16 cellular contexts compared by ENCODE assay signal in the genomic region with DNA sequence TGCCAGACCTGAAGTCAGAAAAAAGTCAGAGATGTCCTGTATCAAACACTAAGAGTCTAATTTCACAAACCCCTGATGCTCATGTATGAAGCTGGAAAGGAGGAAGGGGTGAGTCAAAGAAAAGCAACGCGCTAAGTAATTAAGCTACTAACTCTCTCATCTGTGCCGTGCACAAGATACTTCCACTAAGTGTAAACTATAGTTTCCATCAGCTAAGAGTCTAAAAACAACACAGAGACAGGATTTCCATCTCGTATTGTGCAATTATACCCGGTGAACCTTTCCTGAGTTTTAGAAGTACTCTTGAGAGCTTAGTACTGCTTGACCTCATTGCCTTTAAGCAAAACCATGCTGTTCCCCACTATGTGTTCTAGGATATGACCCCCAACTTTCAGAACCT. TPM values are rescaled to one million over a fixed set of nuclear protein-coding genes. Genes with fewer than 3 reads are reported as not detected.
A peak's percentile ranks its signal among the peaks of the same experiment; 100 is the strongest.
DNase-seq lines count a peak whose midpoint lies in the region; ATAC-seq and TF ChIP-seq lines count a peak whose summit lies in the region.
"Had no signal": no experiment of that assay in that cellular context is flagged by ENCODE, and none has a peak within 500 bp of the region (broad histone marks: within the 10 kb centered on the region; RNA-seq: fewer than 3 reads in every experiment).

No MANE protein-coding gene starts in this region.

- TF ChIP-seq CTCF in RWPE2 (IDR thresholded peaks at IDR 0.05; ENCODE audit: poor library complexity, severe bottlenecking) (no peak), choroid plexus epithelial cell (conservative IDR thresholded peaks at IDR 0.05; ENCODE audit: low read depth, low read length) (no peak), osteoblast (IDR thresholded peaks at IDR 0.05; ENCODE audit: extremely low read depth, low read depth, low read length) (no peak)

- H3K27me3 ChIP-seq in RWPE2 (ENCODE audit: insufficient read depth, poor library complexity, severe bottlenecking) (no peaks in the 10 kb centered on the region), osteoblast (ENCODE audit: insufficient read depth, low read length) (no peaks in the 10 kb centered on the region)
- H3K27me3 ChIP-seq: neutrophil, suprapubic skin had no signal

- H3K4me3 Mint-ChIP-seq in activated CD4-positive, alpha-beta T cell treated with anti-CD3 and anti-CD28 coated beads for 36 hours: no peak overlapping the region
- H3K4me3 Mint-ChIP-seq: activated naive CD8-positive, alpha-beta T cell had no signal

- H3K4me2 ChIP-seq in osteoblast (ENCODE audit: insufficient read depth, low read length): peak overlapping the region; percentile 37

- H3K27me3 Mint-ChIP-seq in activated CD4-positive, alpha-beta T cell treated with anti-CD3 and anti-CD28 coated beads for 36 hours: no peaks in the 10 kb centered on the region
- H3K27me3 Mint-ChIP-seq: activated naive CD8-positive, alpha-beta T cell had no signal

- H3K4me1 Mint-ChIP-seq in activated CD4-positive, alpha-beta T cell treated with anti-CD3 and anti-CD28 coated beads for 36 hours: peaks cover 52% of the 10 kb centered on the region

- POLR2A ChIA-PET in activated CD4-positive, alpha-beta T cell treated with anti-CD3 and anti-CD28 coated beads for 36 hours (lab: Charles Lee): interaction anchor here (1.5 to 1.9 kb wide), 2 partner anchors 12 to 115 kb away, joined by 4 to 6 read pairs; a partner anchor contains a TSS

- no peak overlapping the region for H2AFZ ChIP-seq in osteoblast (ENCODE audit: low read length)

- peak; percentile 55 for ATAC-seq in activated CD4-positive, alpha-beta T cell treated with anti-CD3 and anti-CD28 coated beads for 36 hours
- ATAC-seq in RWPE2 (ENCODE audit: low read depth) (no peak), GM21360 (IDR thresholded peaks at IDR 0.05; ENCODE audit: unreplicated experiment) (no peak), GM18909 (IDR thresholded peaks at IDR 0.05; ENCODE audit: poor library complexity, unreplicated experiment) (no peak)

- H4K20me1 ChIP-seq in osteoblast (ENCODE audit: insufficient read depth, low read length): peaks cover 3% of the 10 kb centered on the region

- intact Hi-C loops in activated CD4-positive, alpha-beta T cell treated with anti-CD3 and anti-CD28 coated beads for 36 hours (cut with DNase I, micrococcal nuclease): loop anchor here (1.0 to 5.0 kb wide), 4 partner anchors 12 to 182 kb away; a partner anchor contains a TSS

- no peaks in the 10 kb centered on the region for H3K9me3 Mint-ChIP-seq in activated CD4-positive, alpha-beta T cell treated with anti-CD3 and anti-CD28 coated beads for 36 hours (ENCODE audit: low read depth)

- peaks cover 5% of the 10 kb centered on the region for H3K79me2 ChIP-seq in osteoblast (ENCODE audit: insufficient read depth, low read length)

- peaks cover 78% of the 10 kb centered on the region for H3K36me3 Mint-ChIP-seq in activated CD4-positive, alpha-beta T cell treated with anti-CD3 and anti-CD28 coated beads for 36 hours (ENCODE audit: low read depth)

- H3K27ac ChIP-seq in RWPE2 (ENCODE audit: poor library complexity, severe bottlenecking) (peak overlapping the region; percentile 71), osteoblast (ENCODE audit: low read depth, low read length) (peak overlapping the region; percentile 81)
- H3K27ac ChIP-seq: neutrophil, suprapubic skin had no signal

- CTCF ChIA-PET in activated CD4-positive, alpha-beta T cell treated with anti-CD3 and anti-CD28 coated beads for 36 hours (lab: Charles Lee): interaction anchor here (1.0 to 1.4 kb wide), 4 partner anchors 10 to 106 kb away, joined by 3 to 6 read pairs (median 3); a partner anchor contains a TSS

- H3K4me3 ChIP-seq in RWPE2 (ENCODE audit: severe bottlenecking) (no peak overlapping the region), choroid plexus epithelial cell (ENCODE audit: low read depth, low read length) (no peak overlapping the region), osteoblast (ENCODE audit: insufficient read depth, low read length) (no peak overlapping the region)
- H3K4me3 ChIP-seq: suprapubic skin had no signal

- peak overlapping the region; percentile 90 for H3K27ac Mint-ChIP-seq in activated CD4-positive, alpha-beta T cell treated with anti-CD3 and anti-CD28 coated beads for 36 hours
- H3K27ac Mint-ChIP-seq: activated naive CD8-positive, alpha-beta T cell had no signal

- H3K9me3 ChIP-seq in RWPE2 (ENCODE audit: severe bottlenecking) (no peaks in the 10 kb centered on the region), osteoblast (ENCODE audit: low read depth, low read length) (no peaks in the 10 kb centered on the region)
- H3K9me3 ChIP-seq: neutrophil, suprapubic skin had no signal

- H3K4me1 ChIP-seq in RWPE2 (ENCODE audit: insufficient read depth, poor library complexity, severe bottlenecking) (peaks cover 22% of the 10 kb centered on the region), osteoblast (ENCODE audit: insufficient read depth, low read length) (peaks cover 30% of the 10 kb centered on the region)
- H3K4me1 ChIP-seq: suprapubic skin had no signal

- no peak for DNase-seq in activated CD4-positive, alpha-beta T cell treated with anti-CD3 and anti-CD28 coated beads for 36 hours
- no peak for DNase-seq in activated CD4-positive, alpha-beta T cell treated with anti-CD3 and anti-CD28 coated beads, Interleukin-2, amount 50 U/mL, for 1 hour
- no peak for DNase-seq in RWPE2 (ENCODE audit: low spot score)
- DNase-seq in choroid plexus epithelial cell (ENCODE audit: low read depth): peak; percentile 51
- DNase-seq in osteoblast (ENCODE audit: insufficient read length, low spot score, missing footprints): no peak
- DNase-seq in NOMO-1 treated with DMSO at 0.1 percent for 48 hours (lab: John Stamatoyannopoulos, UW; ENCODE audit: unreplicated experiment): no peak
- DNase-seq: 8988T; central memory CD4-positive, alpha-beta T cell; head of caudate nucleus; NCI-H1048 had no signal

- H3K36me3 ChIP-seq in RWPE2 (ENCODE audit: low read depth) (peaks cover 89% of the 10 kb centered on the region), osteoblast (ENCODE audit: insufficient read depth, low read length) (peaks cover 75% of the 10 kb centered on the region)

RNA-seq across cellular contexts. Expression of a gene that starts 19.0 kb away (rescaled TPM):
- under 1 TPM in 1 of 2 experiments, not detected in 1; 0.16 TPM for total RNA-seq in activated CD4-positive, alpha-beta T cell treated with anti-CD3 and anti-CD28 coated beads for 36 hours
- total RNA-seq in osteoblast: 6.5 and 7.2 TPM in 2 replicates

RNA-seq across cellular contexts. Expression of a gene that starts 20.0 kb away (rescaled TPM):
- total RNA-seq in activated CD4-positive, alpha-beta T cell treated with anti-CD3 and anti-CD28 coated beads for 36 hours: 10 to 100 TPM; 82.3 to 98.8 TPM
- total RNA-seq in osteoblast: 46.7 and 54.5 TPM in 2 replicates

RNA-seq across cellular contexts. Expression of a gene that starts 21.6 kb away (rescaled TPM):
- 10 to 100 TPM; 18.7 to 21.3 TPM for total RNA-seq in activated CD4-positive, alpha-beta T cell treated with anti-CD3 and anti-CD28 coated beads for 36 hours
- total RNA-seq in osteoblast: 10.0 and 14.1 TPM in 2 replicates

RNA-seq across cellular contexts. Expression of a gene that starts 59.0 kb away (rescaled TPM):
- total RNA-seq in activated CD4-positive, alpha-beta T cell treated with anti-CD3 and anti-CD28 coated beads for 36 hours: not detected
- total RNA-seq in osteoblast: 0.36 TPM in 1 of 2 replicates, not detected in the other
- total RNA-seq: H1 had no signal
